In the genomic region with DNA sequence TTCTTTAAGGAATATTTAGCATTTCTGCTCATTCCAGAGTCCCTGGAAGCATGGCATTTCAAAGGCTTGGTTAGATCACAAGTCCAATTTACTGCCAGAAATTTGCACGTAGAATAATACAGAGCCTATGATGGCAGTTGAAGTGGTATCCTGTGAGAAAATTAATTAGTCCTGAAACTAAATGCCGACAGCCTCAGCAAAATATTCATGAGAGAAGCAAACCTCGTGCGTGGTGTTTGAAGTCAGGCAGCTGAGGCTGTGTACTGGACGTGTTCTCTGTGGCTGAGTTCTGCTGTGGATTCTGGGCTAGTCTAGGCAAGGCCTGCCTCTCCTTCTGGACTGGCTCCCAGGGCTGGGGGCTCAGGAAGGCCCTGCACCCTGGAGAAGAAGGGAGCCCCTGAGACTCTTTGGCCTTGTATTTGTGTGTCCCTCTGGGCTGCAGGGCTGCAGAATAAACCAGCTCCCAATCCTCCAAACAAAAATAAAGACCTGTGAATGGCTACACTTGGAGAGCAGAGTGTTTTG, we compare ENCODE assay signal across 1 cellular context.
TF ChIP-seq lines count a peak whose summit lies in the region.

No MANE protein-coding gene starts in this region.

TF ChIP-seq in GM23338, 12 proteins besides CTCF, POLR2A, EP300 and RAD21 (continued from another document):
- TF ChIP-seq, protein P1, sequence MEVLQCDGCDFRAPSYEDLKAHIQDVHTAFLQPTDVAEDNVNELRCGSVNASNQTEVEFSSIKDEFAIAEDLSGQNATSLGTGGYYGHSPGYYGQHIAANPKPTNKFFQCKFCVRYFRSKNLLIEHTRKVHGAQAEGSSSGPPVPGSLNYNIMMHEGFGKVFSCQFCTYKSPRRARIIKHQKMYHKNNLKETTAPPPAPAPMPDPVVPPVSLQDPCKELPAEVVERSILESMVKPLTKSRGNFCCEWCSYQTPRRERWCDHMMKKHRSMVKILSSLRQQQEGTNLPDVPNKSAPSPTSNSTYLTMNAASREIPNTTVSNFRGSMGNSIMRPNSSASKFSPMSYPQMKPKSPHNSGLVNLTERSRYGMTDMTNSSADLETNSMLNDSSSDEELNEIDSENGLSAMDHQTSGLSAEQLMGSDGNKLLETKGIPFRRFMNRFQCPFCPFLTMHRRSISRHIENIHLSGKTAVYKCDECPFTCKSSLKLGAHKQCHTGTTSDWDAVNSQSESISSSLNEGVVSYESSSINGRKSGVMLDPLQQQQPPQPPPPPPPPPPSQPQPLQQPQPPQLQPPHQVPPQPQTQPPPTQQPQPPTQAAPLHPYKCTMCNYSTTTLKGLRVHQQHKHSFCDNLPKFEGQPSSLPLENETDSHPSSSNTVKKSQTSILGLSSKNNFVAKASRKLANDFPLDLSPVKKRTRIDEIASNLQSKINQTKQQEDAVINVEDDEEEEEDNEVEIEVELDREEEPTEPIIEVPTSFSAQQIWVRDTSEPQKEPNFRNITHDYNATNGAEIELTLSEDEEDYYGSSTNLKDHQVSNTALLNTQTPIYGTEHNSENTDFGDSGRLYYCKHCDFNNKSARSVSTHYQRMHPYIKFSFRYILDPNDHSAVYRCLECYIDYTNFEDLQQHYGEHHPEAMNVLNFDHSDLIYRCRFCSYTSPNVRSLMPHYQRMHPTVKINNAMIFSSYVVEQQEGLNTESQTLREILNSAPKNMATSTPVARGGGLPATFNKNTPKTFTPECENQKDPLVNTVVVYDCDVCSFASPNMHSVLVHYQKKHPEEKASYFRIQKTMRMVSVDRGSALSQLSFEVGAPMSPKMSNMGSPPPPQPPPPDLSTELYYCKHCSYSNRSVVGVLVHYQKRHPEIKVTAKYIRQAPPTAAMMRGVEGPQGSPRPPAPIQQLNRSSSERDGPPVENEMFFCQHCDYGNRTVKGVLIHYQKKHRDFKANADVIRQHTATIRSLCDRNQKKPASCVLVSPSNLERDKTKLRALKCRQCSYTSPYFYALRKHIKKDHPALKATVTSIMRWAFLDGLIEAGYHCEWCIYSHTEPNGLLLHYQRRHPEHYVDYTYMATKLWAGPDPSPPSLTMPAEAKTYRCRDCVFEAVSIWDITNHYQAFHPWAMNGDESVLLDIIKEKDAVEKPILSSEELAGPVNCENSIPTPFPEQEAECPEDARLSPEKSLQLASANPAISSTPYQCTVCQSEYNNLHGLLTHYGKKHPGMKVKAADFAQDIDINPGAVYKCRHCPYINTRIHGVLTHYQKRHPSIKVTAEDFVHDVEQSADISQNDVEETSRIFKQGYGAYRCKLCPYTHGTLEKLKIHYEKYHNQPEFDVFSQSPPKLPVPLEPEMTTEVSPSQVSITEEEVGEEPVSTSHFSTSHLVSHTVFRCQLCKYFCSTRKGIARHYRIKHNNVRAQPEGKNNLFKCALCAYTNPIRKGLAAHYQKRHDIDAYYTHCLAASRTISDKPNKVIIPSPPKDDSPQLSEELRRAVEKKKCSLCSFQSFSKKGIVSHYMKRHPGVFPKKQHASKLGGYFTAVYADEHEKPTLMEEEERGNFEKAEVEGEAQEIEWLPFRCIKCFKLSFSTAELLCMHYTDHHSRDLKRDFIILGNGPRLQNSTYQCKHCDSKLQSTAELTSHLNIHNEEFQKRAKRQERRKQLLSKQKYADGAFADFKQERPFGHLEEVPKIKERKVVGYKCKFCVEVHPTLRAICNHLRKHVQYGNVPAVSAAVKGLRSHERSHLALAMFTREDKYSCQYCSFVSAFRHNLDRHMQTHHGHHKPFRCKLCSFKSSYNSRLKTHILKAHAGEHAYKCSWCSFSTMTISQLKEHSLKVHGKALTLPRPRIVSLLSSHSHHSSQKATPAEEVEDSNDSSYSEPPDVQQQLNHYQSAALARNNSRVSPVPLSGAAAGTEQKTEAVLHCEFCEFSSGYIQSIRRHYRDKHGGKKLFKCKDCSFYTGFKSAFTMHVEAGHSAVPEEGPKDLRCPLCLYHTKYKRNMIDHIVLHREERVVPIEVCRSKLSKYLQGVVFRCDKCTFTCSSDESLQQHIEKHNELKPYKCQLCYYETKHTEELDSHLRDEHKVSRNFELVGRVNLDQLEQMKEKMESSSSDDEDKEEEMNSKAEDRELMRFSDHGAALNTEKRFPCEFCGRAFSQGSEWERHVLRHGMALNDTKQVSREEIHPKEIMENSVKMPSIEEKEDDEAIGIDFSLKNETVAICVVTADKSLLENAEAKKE (CRISPR knock-in tag; IDR thresholded peaks at IDR 0.05), result no peak
- TF ChIP-seq EZH2phosphoT487 (IDR thresholded peaks at IDR 0.05; ENCODE audit: unreplicated experiment) (no peak), STAT1 (IDR thresholded peaks at IDR 0.05; ENCODE audit: unreplicated experiment) (no peak)
- TF ChIP-seq, protein P2, sequence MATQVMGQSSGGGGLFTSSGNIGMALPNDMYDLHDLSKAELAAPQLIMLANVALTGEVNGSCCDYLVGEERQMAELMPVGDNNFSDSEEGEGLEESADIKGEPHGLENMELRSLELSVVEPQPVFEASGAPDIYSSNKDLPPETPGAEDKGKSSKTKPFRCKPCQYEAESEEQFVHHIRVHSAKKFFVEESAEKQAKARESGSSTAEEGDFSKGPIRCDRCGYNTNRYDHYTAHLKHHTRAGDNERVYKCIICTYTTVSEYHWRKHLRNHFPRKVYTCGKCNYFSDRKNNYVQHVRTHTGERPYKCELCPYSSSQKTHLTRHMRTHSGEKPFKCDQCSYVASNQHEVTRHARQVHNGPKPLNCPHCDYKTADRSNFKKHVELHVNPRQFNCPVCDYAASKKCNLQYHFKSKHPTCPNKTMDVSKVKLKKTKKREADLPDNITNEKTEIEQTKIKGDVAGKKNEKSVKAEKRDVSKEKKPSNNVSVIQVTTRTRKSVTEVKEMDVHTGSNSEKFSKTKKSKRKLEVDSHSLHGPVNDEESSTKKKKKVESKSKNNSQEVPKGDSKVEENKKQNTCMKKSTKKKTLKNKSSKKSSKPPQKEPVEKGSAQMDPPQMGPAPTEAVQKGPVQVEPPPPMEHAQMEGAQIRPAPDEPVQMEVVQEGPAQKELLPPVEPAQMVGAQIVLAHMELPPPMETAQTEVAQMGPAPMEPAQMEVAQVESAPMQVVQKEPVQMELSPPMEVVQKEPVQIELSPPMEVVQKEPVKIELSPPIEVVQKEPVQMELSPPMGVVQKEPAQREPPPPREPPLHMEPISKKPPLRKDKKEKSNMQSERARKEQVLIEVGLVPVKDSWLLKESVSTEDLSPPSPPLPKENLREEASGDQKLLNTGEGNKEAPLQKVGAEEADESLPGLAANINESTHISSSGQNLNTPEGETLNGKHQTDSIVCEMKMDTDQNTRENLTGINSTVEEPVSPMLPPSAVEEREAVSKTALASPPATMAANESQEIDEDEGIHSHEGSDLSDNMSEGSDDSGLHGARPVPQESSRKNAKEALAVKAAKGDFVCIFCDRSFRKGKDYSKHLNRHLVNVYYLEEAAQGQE (IDR thresholded peaks at IDR 0.05; ENCODE audit: unreplicated experiment), result no peak
